Comparison of ENCODE assay signal across 1 cellular context in the genomic region with DNA sequence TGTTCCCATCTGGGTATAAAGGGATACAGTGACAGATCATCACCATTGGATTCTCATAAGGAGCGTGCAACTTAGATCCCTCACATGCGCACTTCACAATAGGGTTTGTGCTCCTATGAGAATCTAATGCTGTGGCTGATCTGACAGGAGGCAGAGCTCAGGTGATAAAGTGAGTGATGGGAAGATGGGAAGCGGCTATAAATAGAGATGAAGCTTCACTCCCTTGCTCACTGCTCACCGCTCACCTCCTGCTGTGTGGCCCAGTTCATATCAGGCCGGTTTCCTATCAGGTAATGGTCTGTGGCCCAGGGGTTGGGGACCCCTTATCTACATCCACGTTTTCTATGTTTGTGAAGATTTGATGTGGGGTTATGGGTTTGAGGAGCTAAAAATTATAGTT.
TF ChIP-seq lines count a peak whose summit lies in the region.

No MANE protein-coding gene starts in this region.

TF ChIP-seq in WTC11, 78 proteins besides CTCF, POLR2A, EP300 and RAD21:
- TF ChIP-seq, protein P1, sequence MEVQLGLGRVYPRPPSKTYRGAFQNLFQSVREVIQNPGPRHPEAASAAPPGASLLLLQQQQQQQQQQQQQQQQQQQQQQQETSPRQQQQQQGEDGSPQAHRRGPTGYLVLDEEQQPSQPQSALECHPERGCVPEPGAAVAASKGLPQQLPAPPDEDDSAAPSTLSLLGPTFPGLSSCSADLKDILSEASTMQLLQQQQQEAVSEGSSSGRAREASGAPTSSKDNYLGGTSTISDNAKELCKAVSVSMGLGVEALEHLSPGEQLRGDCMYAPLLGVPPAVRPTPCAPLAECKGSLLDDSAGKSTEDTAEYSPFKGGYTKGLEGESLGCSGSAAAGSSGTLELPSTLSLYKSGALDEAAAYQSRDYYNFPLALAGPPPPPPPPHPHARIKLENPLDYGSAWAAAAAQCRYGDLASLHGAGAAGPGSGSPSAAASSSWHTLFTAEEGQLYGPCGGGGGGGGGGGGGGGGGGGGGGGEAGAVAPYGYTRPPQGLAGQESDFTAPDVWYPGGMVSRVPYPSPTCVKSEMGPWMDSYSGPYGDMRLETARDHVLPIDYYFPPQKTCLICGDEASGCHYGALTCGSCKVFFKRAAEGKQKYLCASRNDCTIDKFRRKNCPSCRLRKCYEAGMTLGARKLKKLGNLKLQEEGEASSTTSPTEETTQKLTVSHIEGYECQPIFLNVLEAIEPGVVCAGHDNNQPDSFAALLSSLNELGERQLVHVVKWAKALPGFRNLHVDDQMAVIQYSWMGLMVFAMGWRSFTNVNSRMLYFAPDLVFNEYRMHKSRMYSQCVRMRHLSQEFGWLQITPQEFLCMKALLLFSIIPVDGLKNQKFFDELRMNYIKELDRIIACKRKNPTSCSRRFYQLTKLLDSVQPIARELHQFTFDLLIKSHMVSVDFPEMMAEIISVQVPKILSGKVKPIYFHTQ (CRISPR knock-in tag; IDR thresholded peaks at IDR 0.05): no peak
- no peak for TF ChIP-seq KAT7 (CRISPR knock-in tag; IDR thresholded peaks at IDR 0.05; ENCODE audit: borderline replicate concordance)
- TF ChIP-seq NR1H2 (CRISPR knock-in tag; IDR thresholded peaks at IDR 0.05): no peak
- TF ChIP-seq, protein P2, sequence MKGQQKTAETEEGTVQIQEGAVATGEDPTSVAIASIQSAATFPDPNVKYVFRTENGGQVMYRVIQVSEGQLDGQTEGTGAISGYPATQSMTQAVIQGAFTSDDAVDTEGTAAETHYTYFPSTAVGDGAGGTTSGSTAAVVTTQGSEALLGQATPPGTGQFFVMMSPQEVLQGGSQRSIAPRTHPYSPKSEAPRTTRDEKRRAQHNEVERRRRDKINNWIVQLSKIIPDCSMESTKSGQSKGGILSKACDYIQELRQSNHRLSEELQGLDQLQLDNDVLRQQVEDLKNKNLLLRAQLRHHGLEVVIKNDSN (CRISPR knock-in tag; IDR thresholded peaks at IDR 0.05): no peak
- no peak for TF ChIP-seq GABPB1 (CRISPR knock-in tag; IDR thresholded peaks at IDR 0.05)
- TF ChIP-seq, protein P3, sequence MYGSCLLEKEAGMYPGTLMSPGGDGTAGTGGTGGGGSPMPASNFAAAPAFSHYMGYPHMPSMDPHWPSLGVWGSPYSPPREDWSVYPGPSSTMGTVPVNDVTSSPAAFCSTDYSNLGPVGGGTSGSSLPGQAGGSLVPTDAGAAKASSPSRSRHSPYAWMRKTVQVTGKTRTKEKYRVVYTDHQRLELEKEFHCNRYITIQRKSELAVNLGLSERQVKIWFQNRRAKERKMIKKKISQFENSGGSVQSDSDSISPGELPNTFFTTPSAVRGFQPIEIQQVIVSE (CRISPR knock-in tag; IDR thresholded peaks at IDR 0.05; ENCODE audit: borderline replicate concordance): no peak
- no peak for TF ChIP-seq GRHL2 (CRISPR knock-in tag; IDR thresholded peaks at IDR 0.05; ENCODE audit: insufficient replicate concordance, severe bottlenecking)
- no peak for TF ChIP-seq ESRRA (CRISPR knock-in tag; IDR thresholded peaks at IDR 0.05; ENCODE audit: borderline replicate concordance)
- TF ChIP-seq RORB (CRISPR knock-in tag; IDR thresholded peaks at IDR 0.05): no peak
- TF ChIP-seq TP53 (CRISPR knock-in tag; IDR thresholded peaks at IDR 0.05): no peak
- TF ChIP-seq, protein P4, sequence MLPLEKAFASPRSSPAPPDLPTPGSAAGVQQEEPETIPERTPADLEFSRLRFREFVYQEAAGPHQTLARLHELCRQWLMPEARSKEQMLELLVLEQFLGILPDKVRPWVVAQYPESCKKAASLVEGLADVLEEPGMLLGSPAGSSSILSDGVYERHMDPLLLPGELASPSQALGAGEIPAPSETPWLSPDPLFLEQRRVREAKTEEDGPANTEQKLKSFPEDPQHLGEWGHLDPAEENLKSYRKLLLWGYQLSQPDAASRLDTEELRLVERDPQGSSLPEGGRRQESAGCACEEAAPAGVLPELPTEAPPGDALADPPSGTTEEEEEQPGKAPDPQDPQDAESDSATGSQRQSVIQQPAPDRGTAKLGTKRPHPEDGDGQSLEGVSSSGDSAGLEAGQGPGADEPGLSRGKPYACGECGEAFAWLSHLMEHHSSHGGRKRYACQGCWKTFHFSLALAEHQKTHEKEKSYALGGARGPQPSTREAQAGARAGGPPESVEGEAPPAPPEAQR (CRISPR knock-in tag; IDR thresholded peaks at IDR 0.05): no peak
- TF ChIP-seq, protein P5, sequence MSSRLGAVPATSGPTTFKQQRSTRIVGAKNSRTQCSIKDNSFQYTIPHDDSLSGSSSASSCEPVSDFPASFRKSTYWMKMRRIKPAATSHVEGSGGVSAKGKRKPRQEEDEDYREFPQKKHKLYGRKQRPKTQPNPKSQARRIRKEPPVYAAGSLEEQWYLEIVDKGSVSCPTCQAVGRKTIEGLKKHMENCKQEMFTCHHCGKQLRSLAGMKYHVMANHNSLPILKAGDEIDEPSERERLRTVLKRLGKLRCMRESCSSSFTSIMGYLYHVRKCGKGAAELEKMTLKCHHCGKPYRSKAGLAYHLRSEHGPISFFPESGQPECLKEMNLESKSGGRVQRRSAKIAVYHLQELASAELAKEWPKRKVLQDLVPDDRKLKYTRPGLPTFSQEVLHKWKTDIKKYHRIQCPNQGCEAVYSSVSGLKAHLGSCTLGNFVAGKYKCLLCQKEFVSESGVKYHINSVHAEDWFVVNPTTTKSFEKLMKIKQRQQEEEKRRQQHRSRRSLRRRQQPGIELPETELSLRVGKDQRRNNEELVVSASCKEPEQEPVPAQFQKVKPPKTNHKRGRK (CRISPR knock-in tag; IDR thresholded peaks at IDR 0.05; ENCODE audit: borderline replicate concordance): no peak
- TF ChIP-seq, protein P6, sequence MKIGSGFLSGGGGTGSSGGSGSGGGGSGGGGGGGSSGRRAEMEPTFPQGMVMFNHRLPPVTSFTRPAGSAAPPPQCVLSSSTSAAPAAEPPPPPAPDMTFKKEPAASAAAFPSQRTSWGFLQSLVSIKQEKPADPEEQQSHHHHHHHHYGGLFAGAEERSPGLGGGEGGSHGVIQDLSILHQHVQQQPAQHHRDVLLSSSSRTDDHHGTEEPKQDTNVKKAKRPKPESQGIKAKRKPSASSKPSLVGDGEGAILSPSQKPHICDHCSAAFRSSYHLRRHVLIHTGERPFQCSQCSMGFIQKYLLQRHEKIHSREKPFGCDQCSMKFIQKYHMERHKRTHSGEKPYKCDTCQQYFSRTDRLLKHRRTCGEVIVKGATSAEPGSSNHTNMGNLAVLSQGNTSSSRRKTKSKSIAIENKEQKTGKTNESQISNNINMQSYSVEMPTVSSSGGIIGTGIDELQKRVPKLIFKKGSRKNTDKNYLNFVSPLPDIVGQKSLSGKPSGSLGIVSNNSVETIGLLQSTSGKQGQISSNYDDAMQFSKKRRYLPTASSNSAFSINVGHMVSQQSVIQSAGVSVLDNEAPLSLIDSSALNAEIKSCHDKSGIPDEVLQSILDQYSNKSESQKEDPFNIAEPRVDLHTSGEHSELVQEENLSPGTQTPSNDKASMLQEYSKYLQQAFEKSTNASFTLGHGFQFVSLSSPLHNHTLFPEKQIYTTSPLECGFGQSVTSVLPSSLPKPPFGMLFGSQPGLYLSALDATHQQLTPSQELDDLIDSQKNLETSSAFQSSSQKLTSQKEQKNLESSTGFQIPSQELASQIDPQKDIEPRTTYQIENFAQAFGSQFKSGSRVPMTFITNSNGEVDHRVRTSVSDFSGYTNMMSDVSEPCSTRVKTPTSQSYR (CRISPR knock-in tag; IDR thresholded peaks at IDR 0.05): no peak
- TF ChIP-seq NR2C2 (CRISPR knock-in tag; IDR thresholded peaks at IDR 0.05): no peak
- TF ChIP-seq, protein P7, sequence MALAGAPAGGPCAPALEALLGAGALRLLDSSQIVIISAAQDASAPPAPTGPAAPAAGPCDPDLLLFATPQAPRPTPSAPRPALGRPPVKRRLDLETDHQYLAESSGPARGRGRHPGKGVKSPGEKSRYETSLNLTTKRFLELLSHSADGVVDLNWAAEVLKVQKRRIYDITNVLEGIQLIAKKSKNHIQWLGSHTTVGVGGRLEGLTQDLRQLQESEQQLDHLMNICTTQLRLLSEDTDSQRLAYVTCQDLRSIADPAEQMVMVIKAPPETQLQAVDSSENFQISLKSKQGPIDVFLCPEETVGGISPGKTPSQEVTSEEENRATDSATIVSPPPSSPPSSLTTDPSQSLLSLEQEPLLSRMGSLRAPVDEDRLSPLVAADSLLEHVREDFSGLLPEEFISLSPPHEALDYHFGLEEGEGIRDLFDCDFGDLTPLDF (CRISPR knock-in tag; IDR thresholded peaks at IDR 0.05): no peak
- no peak for TF ChIP-seq NFE2L1 (CRISPR knock-in tag; IDR thresholded peaks at IDR 0.05)
TF ChIP-seq in WTC11: peak in this region for 0.
